20 cellular contexts compared by ENCODE assay signal in genomic region chr7:50803359-50804337, GRCh38. TPM values are rescaled to one million over a fixed set of nuclear protein-coding genes. Genes with fewer than 3 reads are reported as not detected.
DNase-seq lines count a peak whose midpoint lies in the region; ATAC-seq and TF ChIP-seq lines count a peak whose summit lies in the region.
"Had no signal": no experiment of that assay in that cellular context is flagged by ENCODE, and none has a peak within 500 bp of the region (broad histone marks: within the 10 kb centered on the region; RNA-seq: fewer than 3 reads in every experiment).

No MANE protein-coding gene starts in this region.

- H3K4me3 Mint-ChIP-seq in GM23338 (no peak overlapping the region), glutamatergic neuron (ENCODE audit: unreplicated experiment) (no peak overlapping the region)
- H3K4me3 Mint-ChIP-seq: activated naive CD4-positive, alpha-beta T cell treated with anti-CD3 and anti-CD28 coated beads, Interleukin-2, amount 10 ng/mL, durations not matched to agents 7 days and 5 days; memory B cell; natural killer cell had no signal

- H4K20me1 ChIP-seq in GM23338 (replicated peaks; ENCODE audit: insufficient read depth): no peaks in the 10 kb centered on the region

- H3K4me1 Mint-ChIP-seq in GM23338 (peaks cover 12% of the 10 kb centered on the region), glutamatergic neuron (ENCODE audit: low read depth, unreplicated experiment) (no peaks in the 10 kb centered on the region)
- H3K4me1 Mint-ChIP-seq: memory B cell, natural killer cell had no signal

- H3K27me3 Mint-ChIP-seq in GM23338 (ENCODE audit: insufficient read depth, low read depth, poor library complexity): peaks cover 1% of the 10 kb centered on the region
- peaks cover 4% of the 10 kb centered on the region for H3K27me3 Mint-ChIP-seq in glutamatergic neuron (ENCODE audit: unreplicated experiment)

- no peak for TF ChIP-seq CTCF in GM23338 (conservative IDR thresholded peaks at IDR 0.05; ENCODE audit: low read depth in 2 of 2)
- TF ChIP-seq CTCF in RWPE2 (IDR thresholded peaks at IDR 0.05; ENCODE audit: poor library complexity, severe bottlenecking): no peak
- no peak for TF ChIP-seq CTCF in glutamatergic neuron (IDR thresholded peaks at IDR 0.05; ENCODE audit: partially characterized antibody, unreplicated experiment)

- H3K9me3 Mint-ChIP-seq in GM23338 (peaks cover 7% of the 10 kb centered on the region), glutamatergic neuron (ENCODE audit: unreplicated experiment) (peaks cover 3% of the 10 kb centered on the region)
- H3K9me3 Mint-ChIP-seq: activated naive CD4-positive, alpha-beta T cell treated with anti-CD3 and anti-CD28 coated beads, Interleukin-2, amount 10 ng/mL, durations not matched to agents 7 days and 5 days; natural killer cell had no signal

- no peaks in the 10 kb centered on the region for H3K79me2 ChIP-seq in GM23338 (replicated peaks; ENCODE audit: insufficient read depth)

- H2AFZ ChIP-seq in GM23338: no peak overlapping the region; the same call in 1 of the 2 replicates

- H3K9me3 ChIP-seq in RWPE2 (ENCODE audit: severe bottlenecking): no peaks in the 10 kb centered on the region
- H3K9me3 ChIP-seq: BE2C, prostate gland, spleen had no signal

- H3K27me3 ChIP-seq in GM23338 (ENCODE audit: insufficient read depth): no peaks in the 10 kb centered on the region
- H3K27me3 ChIP-seq in RWPE2 (ENCODE audit: insufficient read depth, poor library complexity, severe bottlenecking): no peaks in the 10 kb centered on the region

- peaks cover 5% of the 10 kb centered on the region; the same call in 1 of the 3 replicates for H3K36me3 Mint-ChIP-seq in GM23338 (ENCODE audit: low read depth)
- peaks cover 2% of the 10 kb centered on the region for H3K36me3 Mint-ChIP-seq in glutamatergic neuron (ENCODE audit: unreplicated experiment)
- H3K36me3 Mint-ChIP-seq: activated naive CD4-positive, alpha-beta T cell treated with anti-CD3 and anti-CD28 coated beads, Interleukin-2, amount 10 ng/mL, durations not matched to agents 7 days and 5 days; memory B cell; natural killer cell had no signal

- ATAC-seq in GM23338 (no peak), RWPE2 (ENCODE audit: low read depth) (peak; percentile 72), GM19328 (IDR thresholded peaks at IDR 0.05; ENCODE audit: unreplicated experiment) (no peak)
- ATAC-seq: HCT116, natural killer cell had no signal

- DNase-seq in COLO668 (lab: John Stamatoyannopoulos, UW; ENCODE audit: unreplicated experiment) (peak; percentile 51), GM23338 (ENCODE audit: low spot score) (no peak), RWPE2 (ENCODE audit: low spot score) (no peak), kidney glomerular epithelial cell (lab: John Stamatoyannopoulos, UW) (peak; percentile 27), glutamatergic neuron (no peak)
- DNase-seq in activated effector memory CD4-positive, alpha-beta T cell treated with Interleukin-2 at 50 U/mL for 16 hours: no peak
- DNase-seq: activated CD4-positive, alpha-beta T cell treated with anti-CD3 and anti-CD28 coated beads for 4 hours; activated naive CD4-positive, alpha-beta T cell treated with anti-CD3 and anti-CD28 coated beads, Interleukin-2, amount 10 ng/mL, durations not matched to agents 7 days and 5 days; BE2C; DMS153; erythroblast; natural killer cell; NCI-H1417; spleen had no signal

- H3K27ac ChIP-seq in GM23338 (ENCODE audit: low read depth): no peak overlapping the region
- H3K27ac ChIP-seq in RWPE2 (ENCODE audit: poor library complexity, severe bottlenecking): no peak overlapping the region
- H3K27ac ChIP-seq: coronary artery, prostate gland, SK-N-MC, spleen had no signal

- H3K27ac Mint-ChIP-seq in GM23338: no peak overlapping the region
- H3K27ac Mint-ChIP-seq in glutamatergic neuron (ENCODE audit: unreplicated experiment): no peak overlapping the region
- H3K27ac Mint-ChIP-seq: activated naive CD4-positive, alpha-beta T cell treated with anti-CD3 and anti-CD28 coated beads, Interleukin-2, amount 10 ng/mL, durations not matched to agents 7 days and 5 days; memory B cell; natural killer cell had no signal

- peak overlapping the region; percentile 22; the same call in 1 of the 2 replicates for H3K4me3 ChIP-seq in GM23338
- no peak overlapping the region for H3K4me3 ChIP-seq in RWPE2 (ENCODE audit: severe bottlenecking)
- H3K4me3 ChIP-seq: coronary artery, prostate gland, SK-N-MC, spleen had no signal

- H3K4me1 ChIP-seq in GM23338 (ENCODE audit: insufficient read depth) (peaks cover 12% of the 10 kb centered on the region; the same call in 1 of the 2 replicates), RWPE2 (ENCODE audit: insufficient read depth, poor library complexity, severe bottlenecking) (peaks cover 26% of the 10 kb centered on the region)
- H3K4me1 ChIP-seq: BE2C, prostate gland had no signal

- peak overlapping the region; percentile 42; the same call in 1 of the 2 replicates for H3K4me2 ChIP-seq in GM23338

- H3F3A ChIP-seq in GM23338 (replicated peaks; ENCODE audit: low read depth): no peaks in the 10 kb centered on the region

- no peaks in the 10 kb centered on the region for H3K36me3 ChIP-seq in GM23338 (ENCODE audit: insufficient read depth)
- no peaks in the 10 kb centered on the region for H3K36me3 ChIP-seq in RWPE2 (ENCODE audit: low read depth)
- H3K36me3 ChIP-seq: BE2C, prostate gland, spleen had no signal

- no peaks in the 10 kb centered on the region; the same call in 1 of the 2 replicates for H3K9me2 ChIP-seq in GM23338 (ENCODE audit: insufficient read depth)

TF ChIP-seq in GM23338, 12 proteins besides CTCF, POLR2A, EP300 and RAD21:
- TF ChIP-seq ETS1 (IDR thresholded peaks at IDR 0.05) (peak; percentile 13; the same call in 1 of the 2 replicates), CREB1 (CRISPR knock-in tag; IDR thresholded peaks at IDR 0.05; ENCODE audit: low read depth) (no peak)

RNA-seq across cellular contexts. Expression of gene GRB10, which starts 21.0 kb away (rescaled TPM):
- total RNA-seq in GM23338 (2014; rRNA removed; shearing (Covaris generic)): 145 and 154 TPM in 2 replicates
- polyA plus RNA-seq in GM23338 (2016; fragmentation: Nextera tagmentation; extraction: Ambion mirVana): 35.0 and 35.2 TPM in 2 replicates
- total RNA-seq in glutamatergic neuron (ENCODE audit: unreplicated experiment): 182 TPM

Comparison
In these comparisons a context has a peak if more than half of its experiments do, and no peak if none do; other contexts are left out.
1. DNase-seq: peak in COLO668 (single experiment) and kidney glomerular epithelial cell (single experiment); none in GM23338 (single experiment), RWPE2 (single experiment), activated effector memory CD4-positive, alpha-beta T cell treated with Interleukin-2 at 50 U/mL for 16 hours (single experiment) and glutamatergic neuron (single experiment).